ENCODE assay signal across 28 cellular contexts in the genomic region with DNA sequence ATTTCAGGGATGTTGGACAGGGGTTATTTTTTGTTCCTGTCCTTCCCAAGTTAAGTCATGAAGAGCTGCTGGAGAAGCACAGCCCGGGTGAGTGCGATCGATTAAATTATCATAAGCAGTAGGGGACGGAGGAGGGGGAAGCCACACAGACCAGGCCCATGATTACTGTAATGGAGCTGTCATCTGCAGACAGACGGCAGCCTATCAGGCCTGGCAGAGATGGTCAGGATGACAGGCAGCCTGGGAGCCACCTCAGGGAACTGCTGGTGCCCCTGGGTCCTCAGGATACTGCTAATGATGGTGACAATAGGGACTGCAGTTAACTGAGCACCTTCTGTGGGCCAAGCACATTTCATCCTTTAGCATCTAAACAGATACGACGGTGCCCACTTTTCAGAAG.
"Had no signal": no experiment of that assay in that cellular context is flagged by ENCODE, and none has a peak within 500 bp of the region (broad histone marks: within the 10 kb centered on the region; RNA-seq: fewer than 3 reads in every experiment).

No MANE protein-coding gene starts in this region.

- DNase-seq: activated CD4-positive, alpha-beta T cell treated with anti-CD3 and anti-CD28 coated beads for 36 hours; activated CD4-positive, alpha-beta T cell treated with anti-CD3 and anti-CD28 coated beads, Interleukin-2, amount 10 ng/mL, durations not matched to agents 7 days and 5 days; activated CD4-positive, alpha-beta T cell treated with anti-CD3 and anti-CD28 coated beads, Interleukin-2, amount 50 U/mL, for 48 hours; activated CD8-positive, alpha-beta memory T cell treated with anti-CD3 and anti-CD28 coated beads, Interleukin-2, amount 50 U/mL, for 4 hours; activated CD8-positive, alpha-beta T cell treated with anti-CD3 and anti-CD28 coated beads, Interleukin-2, amount 10 ng/mL, durations not matched to agents 7 days and 5 days; activated naive CD4-positive, alpha-beta T cell treated with anti-CD3 and anti-CD28 coated beads, Interleukin-2, amount 10 ng/mL, durations not matched to agents 7 days and 5 days; activated naive CD8-positive, alpha-beta T cell treated with anti-CD3 and anti-CD28 coated beads, Interleukin-2, amount 50 U/mL, for 24 hours; activated T-cell treated with anti-CD3 and anti-CD28 coated beads for 4 hours; activated T-cell treated with anti-CD3 and anti-CD28 coated beads, Interleukin-2, amount 50 U/mL, for 4 hours; anterior cingulate cortex; MM.1S; MV-4-11; NCI-H1092; NCI-H1436 treated with DMSO at 0.1 percent for 48 hours; NCI-H1694 treated with DMSO at 0.1 percent for 48 hours; NCI-H2029; NCI-H446; NCI-H510A treated with DMSO at 0.1 percent for 48 hours; NCI-H774; SHP77; SJCRH30; SW 1271; T1000 had no signal

- FAIRE-seq: bronchial epithelial cell, TTC549 had no signal

- H3K9ac ChIP-seq: KMS-11 had no signal

- H3K36me3 ChIP-seq: SJCRH30 had no signal

- H3K4me1 ChIP-seq: SJCRH30 had no signal

- H3K27me3 ChIP-seq: SJCRH30 had no signal

- H3K27ac ChIP-seq: KMS-11, SJCRH30 had no signal

- ATAC-seq: activated CD4-positive, alpha-beta T cell treated with anti-CD3 and anti-CD28 coated beads for 36 hours; activated CD4-positive, CD25-positive, alpha-beta regulatory T cell treated with anti-CD3 and anti-CD28 coated beads, Interleukin-2, amount 50 U/mL, for 24 hours; activated CD8-positive, alpha-beta T cell treated with anti-CD3 and anti-CD28 coated beads, Interleukin-2, amount 10 ng/mL, durations not matched to agents 7 days and 5 days; activated naive CD8-positive, alpha-beta T cell treated with anti-CD3 and anti-CD28 coated beads, Interleukin-2, amount 50 U/mL, for 24 hours; activated T-cell treated with anti-CD3 and anti-CD28 coated beads, Interleukin-2, amount 50 U/mL, for 4 hours; Panc1 had no signal

- H3K9me3 ChIP-seq: SJCRH30 had no signal

- H3K4me2 ChIP-seq: KMS-11 had no signal

- H3K4me3 ChIP-seq: SJCRH30 had no signal
